In genomic region chr1:98929456-98929855, GRCh38 we compare ENCODE assay signal across 20 cellular contexts.
A peak's percentile ranks its signal among the peaks of the same experiment; 100 is the strongest.
DNase-seq lines count a peak whose midpoint lies in the region; ATAC-seq and TF ChIP-seq lines count a peak whose summit lies in the region.
"Had no signal": no experiment of that assay in that cellular context is flagged by ENCODE, and none has a peak within 500 bp of the region (broad histone marks: within the 10 kb centered on the region; RNA-seq: fewer than 3 reads in every experiment).

No MANE protein-coding gene starts in this region.

- WGBS in mammary epithelial cell (ENCODE audit: low coverage, missing lambda C conversion rate): 15% methylated on average over 1 of the region's 1 CpG

- in situ Hi-C loops in mammary epithelial cell (cut with MboI; ENCODE audit: low sequenced_read_pairs in 2 of 2): no loop called here
- in situ Hi-C loops in SK-MEL-5 (cut with HindIII; ENCODE audit: low pct_unique_long_range_greater_than_20kb, low sequenced_read_pairs): no loop called here

- no peaks in the 10 kb centered on the region for H3K79me2 ChIP-seq in mammary epithelial cell (ENCODE audit: insufficient read depth, low read length)

- DNase-seq in mammary epithelial cell (peak; percentile 12), MCF 10A (ENCODE audit: unreplicated experiment) (no peak), NCI-H526 (lab: John Stamatoyannopoulos, UW) (peak; percentile 87 to 91), SK-MEL-5 (ENCODE audit: low read depth, low spot score) (peak; percentile 47), HCEC 1CT (no peak)
- DNase-seq in effector memory CD8-positive, alpha-beta T cell: no peak
- DNase-seq: CD8-positive, alpha-beta memory T cell; DMS 273 treated with DMSO at 0.1 percent for 48 hours; GF-D8; IMR-90; Karpas-422; MM.1S; NCI-H1105 treated with DMSO at 0.1 percent for 48 hours; NCI-H2081; NCI-H226; SIG-M5; T-helper 9 cell had no signal

- no peak overlapping the region for H3K27ac Mint-ChIP-seq in MCF 10A (ENCODE audit: low read depth, unreplicated experiment)
- no peak overlapping the region for H3K27ac Mint-ChIP-seq in effector memory CD8-positive, alpha-beta T cell
- H3K27ac Mint-ChIP-seq: CD8-positive, alpha-beta memory T cell had no signal

- BruUV-seq in mammary epithelial cell (replicated peaks; lab: Mats Ljungman, UMichigan) (no TSS peak), MCF 10A (replicated peaks; lab: Mats Ljungman, UMichigan) (no TSS peak)

- H3K36me3 Mint-ChIP-seq in MCF 10A (ENCODE audit: insufficient read depth, unreplicated experiment): no peaks in the 10 kb centered on the region
- peaks cover 3% of the 10 kb centered on the region for H3K36me3 Mint-ChIP-seq in effector memory CD8-positive, alpha-beta T cell (ENCODE audit: insufficient read depth)

- H3K4me1 Mint-ChIP-seq in MCF 10A (ENCODE audit: insufficient read depth, unreplicated experiment): no peaks in the 10 kb centered on the region
- H3K4me1 Mint-ChIP-seq in effector memory CD8-positive, alpha-beta T cell (ENCODE audit: low read depth in 2 of 2): peaks cover 0 to 1% of the 10 kb centered on the region in 2 donors

- no peaks in the 10 kb centered on the region for H3K27me3 ChIP-seq in mammary epithelial cell (ENCODE audit: insufficient read depth, low read length)
- H3K27me3 ChIP-seq: BLaER1 treated with 17β-estradiol and CSF1 and Interleukin-3, amounts not matched to agents 10 nM and 100 nM had no signal

- peak overlapping the region; percentile 17 for H2AFZ ChIP-seq in mammary epithelial cell (ENCODE audit: low read depth, low read length)

- H3K27ac ChIP-seq in mammary epithelial cell (ENCODE audit: insufficient read depth, low read depth, low read length): no peak overlapping the region
- H3K27ac ChIP-seq: BLaER1 treated with 17β-estradiol and CSF1 and Interleukin-3, amounts not matched to agents 10 nM and 100 nM had no signal

- POLR2A ChIA-PET in MCF 10A (lab: Yijun Ruan, JAX): no interaction called here

- TF ChIP-seq CTCF in mammary epithelial cell (conservative IDR thresholded peaks at IDR 0.05 in 1 of 2, IDR thresholded peaks at IDR 0.05 in 1 of 2; ENCODE audit: extremely low read depth in 1 of 2, insufficient read depth in 1 of 2, low read depth in 1 of 2, low read length in 2 of 2) (no peak), MCF 10A (IDR thresholded peaks at IDR 0.05; ENCODE audit: unreplicated experiment) (no peak)

- H3K9me3 ChIP-seq in mammary epithelial cell (replicated peaks; ENCODE audit: insufficient read depth, low read length): no peaks in the 10 kb centered on the region
- H3K9me3 ChIP-seq: BLaER1 treated with 17β-estradiol and CSF1 and Interleukin-3, amounts not matched to agents 10 nM and 100 nM had no signal

- no peak for ATAC-seq in HG03025 (IDR thresholded peaks at IDR 0.05; ENCODE audit: low FRiP score, unreplicated experiment)
- no peak for ATAC-seq in effector memory CD8-positive, alpha-beta T cell (replicated peaks)
- no peak for ATAC-seq in GM19467 (IDR thresholded peaks at IDR 0.05; ENCODE audit: unreplicated experiment)

- CTCF ChIA-PET in mammary epithelial cell (lab: Charles Lee; ENCODE audit: low non-redundant PET) (no interaction called here), MCF 10A (lab: Yijun Ruan, JAX) (interaction anchor here (1.2 kb wide), 1 partner anchor 136 kb away, joined by 3 read pairs; no protein-coding TSS in a partner anchor)

- no peak overlapping the region for H3K4me2 ChIP-seq in mammary epithelial cell (ENCODE audit: insufficient read depth, low read depth, low read length)
- H3K4me2 ChIP-seq: BLaER1 treated with 17β-estradiol and CSF1 and Interleukin-3, amounts not matched to agents 10 nM and 100 nM had no signal

- dilution Hi-C loops in mammary epithelial cell (cut with HindIII; ENCODE audit: low sequenced_read_pairs): no loop called here

- no peaks in the 10 kb centered on the region for H3K4me1 ChIP-seq in mammary epithelial cell (ENCODE audit: insufficient read depth, low read length)
- H3K4me1 ChIP-seq: BLaER1 treated with 17β-estradiol and CSF1 and Interleukin-3, amounts not matched to agents 10 nM and 100 nM had no signal

- H3K36me3 ChIP-seq in mammary epithelial cell (ENCODE audit: insufficient read depth, low read length): no peaks in the 10 kb centered on the region
- H3K36me3 ChIP-seq: BLaER1 treated with 17β-estradiol and CSF1 and Interleukin-3, amounts not matched to agents 10 nM and 100 nM had no signal

- intact Hi-C loops in mammary epithelial cell (cut with micrococcal nuclease): no loop called here
- intact Hi-C loops in MCF 10A (cut with micrococcal nuclease): no loop called here

- H3K4me3 ChIP-seq in mammary epithelial cell (replicated peaks in 1 of 3; ENCODE audit: insufficient read depth in 1 of 3, low read depth in 2 of 3, low read length in 3 of 3): no peak overlapping the region
- H3K4me3 ChIP-seq: BLaER1 treated with 17β-estradiol and CSF1 and Interleukin-3, amounts not matched to agents 10 nM and 100 nM had no signal

- H3K27me3 Mint-ChIP-seq in MCF 10A (ENCODE audit: insufficient read depth, unreplicated experiment): no peaks in the 10 kb centered on the region
- peaks cover 0 to 5% of the 10 kb centered on the region in 2 donors for H3K27me3 Mint-ChIP-seq in effector memory CD8-positive, alpha-beta T cell
- H3K27me3 Mint-ChIP-seq: CD8-positive, alpha-beta memory T cell had no signal

- H3K9ac ChIP-seq in mammary epithelial cell (ENCODE audit: insufficient read depth, low read length): no peak overlapping the region
- H3K9ac ChIP-seq: BLaER1 treated with 17β-estradiol and CSF1 and Interleukin-3, amounts not matched to agents 10 nM and 100 nM had no signal

- H3K4me3 Mint-ChIP-seq in MCF 10A (ENCODE audit: unreplicated experiment): no peak overlapping the region
- H3K4me3 Mint-ChIP-seq in effector memory CD8-positive, alpha-beta T cell: no peak overlapping the region
- H3K4me3 Mint-ChIP-seq: CD8-positive, alpha-beta memory T cell had no signal

- no peaks in the 10 kb centered on the region for H3K9me3 Mint-ChIP-seq in MCF 10A (ENCODE audit: unreplicated experiment)
- H3K9me3 Mint-ChIP-seq in effector memory CD8-positive, alpha-beta T cell: no peaks in the 10 kb centered on the region
- H3K9me3 Mint-ChIP-seq: CD8-positive, alpha-beta memory T cell had no signal

- H4K20me1 ChIP-seq in mammary epithelial cell (ENCODE audit: insufficient read depth, low read length): no peaks in the 10 kb centered on the region
- H4K20me1 ChIP-seq: BLaER1 treated with 17β-estradiol and CSF1 and Interleukin-3, amounts not matched to agents 10 nM and 100 nM had no signal

Comparison
In these comparisons a context has a peak if more than half of its experiments do, and no peak if none do; other contexts are left out.
1. DNase-seq: peak in mammary epithelial cell (single experiment), NCI-H526 (2 of 2) and SK-MEL-5 (single experiment); none in MCF 10A (single experiment), HCEC 1CT (single experiment) and effector memory CD8-positive, alpha-beta T cell (0 of 3).